In genomic region chr7:47337531-47337930, GRCh38 we compare ENCODE assay signal across 9 cellular contexts.
DNase-seq lines count a peak whose midpoint lies in the region; ATAC-seq and TF ChIP-seq lines count a peak whose summit lies in the region.
"Had no signal": no experiment of that assay in that cellular context is flagged by ENCODE, and none has a peak within 500 bp of the region (broad histone marks: within the 10 kb centered on the region; RNA-seq: fewer than 3 reads in every experiment).

No MANE protein-coding gene starts in this region.

- ATAC-seq in GM21515 (IDR thresholded peaks at IDR 0.05; ENCODE audit: unreplicated experiment) (peak; percentile 81), heart right ventricle (peak in 7 of 8 donors; percentile 56 to 75 (median 67)), HG03135 (IDR thresholded peaks at IDR 0.05; ENCODE audit: unreplicated experiment) (no peak)

- no peaks in the 10 kb centered on the region for H3K36me3 Mint-ChIP-seq in activated T-helper 1 cell treated with anti-CD3 and anti-CD28 coated beads, Interleukin-12 subunit alpha, Interleukin-12 subunit beta, Interleukin-2, Interleukin-4 antibody, amounts not matched to agents 30 ng/mL and 10 ng/mL and 1 ng/mL, durations not matched to agents 14 hours and 24 hours and 36 hours (ENCODE audit: low read depth)

- H3K27ac ChIP-seq in heart right ventricle, result peak overlapping the region in 5 of 10 donors; percentile 70 to 82 (median 77)
- H3K27ac ChIP-seq in tibial artery, result peak overlapping the region in 1 of 2 donors; percentile 39

- peak; percentile 68 for DNase-seq in ELF-1 (ENCODE audit: low read depth, low spot score)
- DNase-seq in heart right ventricle, result peak; percentile 38 to 42
- no peak for DNase-seq in activated T-helper 1 cell treated with anti-CD3 and anti-CD28 coated beads, Interleukin-12 subunit alpha, Interleukin-12 subunit beta, Interleukin-2, Interleukin-4 antibody, amounts not matched to agents 30 ng/mL and 10 ng/mL and 1 ng/mL, durations not matched to agents 14 hours and 24 hours and 36 hours (ENCODE audit: low spot score)
- no peak for DNase-seq in NCI-H69 (lab: John Stamatoyannopoulos, UW)
- no peak for DNase-seq in tibial artery
- DNase-seq: Calu3 had no signal

- no peak overlapping the region for H3K27ac Mint-ChIP-seq in activated T-helper 1 cell treated with anti-CD3 and anti-CD28 coated beads, Interleukin-12 subunit alpha, Interleukin-12 subunit beta, Interleukin-2, Interleukin-4 antibody, amounts not matched to agents 30 ng/mL and 10 ng/mL and 1 ng/mL, durations not matched to agents 14 hours and 24 hours and 36 hours

- no peak overlapping the region for H3K4me3 ChIP-seq in heart right ventricle
- H3K4me3 ChIP-seq in tibial artery, result no peak overlapping the region

- peaks cover 0 to 69% (median 0%) of the 10 kb centered on the region in 9 donors for H3K36me3 ChIP-seq in heart right ventricle
- H3K36me3 ChIP-seq in tibial artery, result no peaks in the 10 kb centered on the region

- no peaks in the 10 kb centered on the region for H3K27me3 Mint-ChIP-seq in activated T-helper 1 cell treated with anti-CD3 and anti-CD28 coated beads, Interleukin-12 subunit alpha, Interleukin-12 subunit beta, Interleukin-2, Interleukin-4 antibody, amounts not matched to agents 30 ng/mL and 10 ng/mL and 1 ng/mL, durations not matched to agents 14 hours and 24 hours and 36 hours (ENCODE audit: insufficient read depth)

- H3K9me3 ChIP-seq in heart right ventricle (peaks cover 0 to 5% (median 0%) of the 10 kb centered on the region in 11 donors), tibial artery (no peaks in the 10 kb centered on the region)

- 51 to 53% methylated on average over 3 of the region's 3 CpGs for WGBS in heart right ventricle, 2 donors

- H3K27me3 ChIP-seq in heart right ventricle (no peaks in the 10 kb centered on the region), tibial artery (no peaks in the 10 kb centered on the region)

- H3K9me3 Mint-ChIP-seq in activated T-helper 1 cell treated with anti-CD3 and anti-CD28 coated beads, Interleukin-12 subunit alpha, Interleukin-12 subunit beta, Interleukin-2, Interleukin-4 antibody, amounts not matched to agents 30 ng/mL and 10 ng/mL and 1 ng/mL, durations not matched to agents 14 hours and 24 hours and 36 hours, result no peaks in the 10 kb centered on the region

- no peak overlapping the region for H3K4me3 Mint-ChIP-seq in activated T-helper 1 cell treated with anti-CD3 and anti-CD28 coated beads, Interleukin-12 subunit alpha, Interleukin-12 subunit beta, Interleukin-2, Interleukin-4 antibody, amounts not matched to agents 30 ng/mL and 10 ng/mL and 1 ng/mL, durations not matched to agents 14 hours and 24 hours and 36 hours

- H3K4me1 ChIP-seq in heart right ventricle (peaks cover 0 to 52% (median 30%) of the 10 kb centered on the region in 9 donors), tibial artery (peaks cover 0 to 39% (median 28%) of the 10 kb centered on the region in 4 donors)

- TF ChIP-seq CTCF in LNCAP (IDR thresholded peaks at IDR 0.05) (0 out of 2 replicates have a peak, but pooled peaks have one; percentile 8), heart right ventricle (IDR thresholded peaks at IDR 0.05) (peak in 6 of 9 donors; percentile 9 to 48 (median 40)), tibial artery (IDR thresholded peaks at IDR 0.05) (no peak)

- H3K4me1 Mint-ChIP-seq in activated T-helper 1 cell treated with anti-CD3 and anti-CD28 coated beads, Interleukin-12 subunit alpha, Interleukin-12 subunit beta, Interleukin-2, Interleukin-4 antibody, amounts not matched to agents 30 ng/mL and 10 ng/mL and 1 ng/mL, durations not matched to agents 14 hours and 24 hours and 36 hours (ENCODE audit: low read depth), result no peaks in the 10 kb centered on the region

- intact Hi-C loops in heart right ventricle (cut with DNase I) (loop anchor here in 3 of 10 donors (5.0 to 10.0 kb wide), 5 partner anchors 50 to 70 kb away; no protein-coding TSS in a partner anchor), tibial artery (cut with DNase I; ENCODE audit: low total_unique reads) (no loop called here)
- intact Hi-C loops in activated T-helper 1 cell treated with anti-CD3 and anti-CD28 coated beads, Interleukin-12 subunit alpha, Interleukin-12 subunit beta, Interleukin-2, Interleukin-4 antibody, amounts not matched to agents 30 ng/mL and 10 ng/mL and 1 ng/mL, durations not matched to agents 14 hours and 24 hours and 36 hours (cut with micrococcal nuclease), result no loop called here

Comparison
In these comparisons a context has a peak if more than half of its experiments do, and no peak if none do; other contexts are left out.
1. DNase-seq: peak in ELF-1 (single experiment) and heart right ventricle (2 of 2); none in activated T-helper 1 cell treated with anti-CD3 and anti-CD28 coated beads, Interleukin-12 subunit alpha, Interleukin-12 subunit beta, Interleukin-2, Interleukin-4 antibody, amounts not matched to agents 30 ng/mL and 10 ng/mL and 1 ng/mL, durations not matched to agents 14 hours and 24 hours and 36 hours (single experiment), NCI-H69 (single experiment) and tibial artery (0 of 2).
2. CTCF ChIP-seq: peak in LNCAP (single experiment) and heart right ventricle (6 of 9); none in tibial artery (0 of 2).